ENCODE assay signal across 24 cellular contexts in the genomic region with DNA sequence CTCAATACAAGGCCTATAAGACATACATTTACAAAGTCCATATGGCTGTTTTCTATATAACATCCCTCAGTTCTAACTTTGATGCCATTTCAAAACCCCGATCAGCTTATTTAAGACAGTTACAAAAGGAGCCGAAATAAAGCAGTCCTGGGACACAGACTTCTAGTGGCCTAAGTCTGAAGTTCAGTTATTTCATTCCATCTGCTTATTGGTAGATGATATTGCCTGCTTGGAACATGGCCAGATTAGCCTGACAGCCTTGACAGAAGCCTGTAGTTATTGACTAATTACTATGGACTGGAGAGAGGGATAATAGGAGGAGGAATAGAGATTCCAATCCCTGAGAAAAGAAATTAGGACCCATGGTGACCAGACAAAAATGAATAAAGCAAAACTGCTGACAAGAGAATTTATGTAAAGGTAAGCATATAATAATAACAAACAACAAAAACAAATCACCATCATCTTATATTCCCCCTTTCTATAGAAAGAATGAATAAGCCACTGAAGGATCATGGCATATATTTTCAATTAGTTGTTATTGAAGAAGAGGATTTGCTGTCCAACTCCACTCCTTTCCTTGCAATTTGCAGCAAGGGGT.
"Had no signal": no experiment of that assay in that cellular context is flagged by ENCODE, and none has a peak within 500 bp of the region (broad histone marks: within the 10 kb centered on the region; RNA-seq: fewer than 3 reads in every experiment).

No MANE protein-coding gene starts in this region.

- H3K27me3 ChIP-seq: adrenal gland, ascending aorta, brain microvascular endothelial cell had no signal

- H3K9me3 ChIP-seq: adrenal gland, ascending aorta, lower lobe of right lung, thoracic aorta had no signal

- H3K4me1 Mint-ChIP-seq: activated T-helper 17 cell treated with anti-CD3 and anti-CD28 coated beads, Interleukin-2, amount 50 U/mL, for 72 hours; naive thymus-derived CD4-positive, alpha-beta T cell; neural crest cell; WTC11 had no signal

- H3K27ac Mint-ChIP-seq: activated naive CD8-positive, alpha-beta T cell; activated T-cell treated with anti-CD3 and anti-CD28 coated beads, Interleukin-2, amount 50 U/mL, for 24 hours; activated T-helper 17 cell treated with anti-CD3 and anti-CD28 coated beads, Interleukin-2, amount 50 U/mL, for 72 hours; dendritic cell treated with granulocyte-macrophage colony-stimulating factor and Interleukin-4, amounts not matched to agents 40 ng/mL and 50 ng/mL, for 4 days; naive thymus-derived CD4-positive, alpha-beta T cell; type B pancreatic cell; WTC11 had no signal

- H3K4me1 ChIP-seq: adrenal gland, ascending aorta, lower lobe of right lung had no signal

- H3K9me3 Mint-ChIP-seq: activated T-helper 17 cell treated with anti-CD3 and anti-CD28 coated beads, Interleukin-2, amount 50 U/mL, for 72 hours; dendritic cell treated with granulocyte-macrophage colony-stimulating factor and Interleukin-4, amounts not matched to agents 40 ng/mL and 50 ng/mL, for 4 days; type B pancreatic cell had no signal

- H3K27ac ChIP-seq: adrenal gland, ascending aorta, brain microvascular endothelial cell, lower lobe of right lung, thoracic aorta had no signal

- H3K4me3 Mint-ChIP-seq: activated naive CD8-positive, alpha-beta T cell; activated T-cell treated with anti-CD3 and anti-CD28 coated beads, Interleukin-2, amount 50 U/mL, for 24 hours; activated T-helper 17 cell treated with anti-CD3 and anti-CD28 coated beads, Interleukin-2, amount 50 U/mL, for 72 hours; dendritic cell treated with granulocyte-macrophage colony-stimulating factor and Interleukin-4, amounts not matched to agents 40 ng/mL and 50 ng/mL, for 4 days; naive thymus-derived CD4-positive, alpha-beta T cell; neural crest cell; type B pancreatic cell; WTC11 had no signal

- H3K36me3 ChIP-seq: adrenal gland, ascending aorta, brain microvascular endothelial cell, lower lobe of right lung, thoracic aorta had no signal

- H3K36me3 Mint-ChIP-seq: activated naive CD8-positive, alpha-beta T cell; naive thymus-derived CD4-positive, alpha-beta T cell; type B pancreatic cell had no signal

- H3K4me3 ChIP-seq: adrenal gland, ascending aorta, lower lobe of right lung, thoracic aorta had no signal

- ATAC-seq: activated T-helper 17 cell treated with anti-CD3 and anti-CD28 coated beads, Interleukin-2, amount 50 U/mL, for 72 hours; lower lobe of right lung; naive thymus-derived CD4-positive, alpha-beta T cell; WTC11 had no signal

- DNase-seq: activated CD4-positive, alpha-beta T cell treated with anti-CD3 and anti-CD28 coated beads, Interleukin-2, amount 50 U/mL, for 4 hours; activated CD8-positive, alpha-beta memory T cell treated with anti-CD3 and anti-CD28 coated beads for 24 hours; activated CD8-positive, alpha-beta memory T cell treated with anti-CD3 and anti-CD28 coated beads, Interleukin-2, amount 50 U/mL, for 4 hours; activated naive CD4-positive, alpha-beta T cell; activated T-cell treated with anti-CD3 and anti-CD28 coated beads, Interleukin-2, amount 50 U/mL, for 24 hours; adrenal gland; brain microvascular endothelial cell; caudate nucleus; effector CD4-positive, alpha-beta T cell; foreskin fibroblast; kidney; lower lobe of right lung; naive thymus-derived CD4-positive, alpha-beta T cell; stimulated activated CD4-positive, alpha-beta T cell treated with anti-CD3 and anti-CD28 coated beads, Interleukin-4, amount 100 ng/mL, for 24 hours; stimulated activated naive CD4-positive, alpha-beta T cell treated with Interleukin-2 at 50 U/mL for 16 hours; T-helper 9 cell had no signal

- H3K27me3 Mint-ChIP-seq: activated naive CD8-positive, alpha-beta T cell; activated T-cell treated with anti-CD3 and anti-CD28 coated beads, Interleukin-2, amount 50 U/mL, for 24 hours; dendritic cell treated with granulocyte-macrophage colony-stimulating factor and Interleukin-4, amounts not matched to agents 40 ng/mL and 50 ng/mL, for 4 days; naive thymus-derived CD4-positive, alpha-beta T cell; type B pancreatic cell had no signal
